8 cellular contexts compared by ENCODE assay signal in genomic region chr17:44758414-44759095, GRCh38. TPM values are rescaled to one million over a fixed set of nuclear protein-coding genes. Genes with fewer than 3 reads are reported as not detected.
DNase-seq lines count a peak whose midpoint lies in the region; ATAC-seq and TF ChIP-seq lines count a peak whose summit lies in the region.

Gene ADAM11, plus strand, starts transcription at chr17:44758988. Its CDS starts 212 bp downstream, at chr17:44759200.

- H3K27me3 ChIP-seq in GM06990 (replicated peaks; ENCODE audit: control insufficient read depth, insufficient read depth, low read length) (peaks cover 4% of the 10 kb centered on the region; the same call in 1 of the 2 replicates), psoas muscle (ENCODE audit: insufficient read depth in 3 of 3, low read length in 2 of 3) (peaks cover 0 to 45% (median 14%) of the 10 kb centered on the region in 3 donors)

- H3K9me3 ChIP-seq in psoas muscle: no peaks in the 10 kb centered on the region

- no peak within 1 kb of the TSS for H3K27ac ChIP-seq in psoas muscle

- DNase-seq in GM06990 (ENCODE audit: extremely low read depth, insufficient read length) (no peak), RPMI8226 (peak; percentile 27), fibroblast of mammary gland (ENCODE audit: low read depth) (no peak), psoas muscle (no peak), OCI-M1 (lab: John Stamatoyannopoulos, UW) (no peak)
- no peak for DNase-seq in central memory CD4-positive, alpha-beta T cell

- TF ChIP-seq CTCF in GM06990 (IDR thresholded peaks at IDR 0.05; ENCODE audit: insufficient read depth, low read length, poor library complexity, severe bottlenecking) (no peak), fibroblast of mammary gland (conservative IDR thresholded peaks at IDR 0.05; ENCODE audit: control insufficient read depth, insufficient read depth, low read depth, low read length) (no peak), psoas muscle (IDR thresholded peaks at IDR 0.05) (no peak)

- WGBS in psoas muscle, 3 donors: 4 to 11% (median 8%) methylated on average over 38 to 76 of the region's 76 CpGs

- ATAC-seq in psoas muscle (no peak), GM18505 (IDR thresholded peaks at IDR 0.05; ENCODE audit: unreplicated experiment) (no peak), HG03045 (IDR thresholded peaks at IDR 0.05; ENCODE audit: unreplicated experiment) (no peak)

- intact Hi-C loops in psoas muscle (cut with DNase I): no loop called here

- H3K4me3 ChIP-seq in GM06990 (replicated peaks; ENCODE audit: low read depth, low read length) (peak within 1 kb of the TSS; percentile 33; the same call in 1 of the 2 replicates), fibroblast of mammary gland (ENCODE audit: control insufficient read depth, low read depth, low read length) (peak within 1 kb of the TSS; percentile 13), psoas muscle (peak within 1 kb of the TSS; percentile 58)

- no peak for TF ChIP-seq POLR2A in GM18505 (IDR thresholded peaks at IDR 0.05; ENCODE audit: borderline replicate concordance, extremely low read depth, insufficient read depth, insufficient read length)

- H3K36me3 ChIP-seq in GM06990 (ENCODE audit: control insufficient read depth, insufficient read depth, low read length): no peaks in the 10 kb centered on the region; the same call in 1 of the 2 replicates
- H3K36me3 ChIP-seq in psoas muscle (ENCODE audit: insufficient read depth in 1 of 2, low read depth in 1 of 2): no peaks in the 10 kb centered on the region

- peaks cover 6% of the 10 kb centered on the region for H3K4me1 ChIP-seq in psoas muscle

RNA-seq across cellular contexts. Expression of gene ADAM11, which starts in this region (rescaled TPM):
- under 1 TPM in 2 of 4 donors, not detected in 2; 0.15 to 0.26 TPM for total RNA-seq in psoas muscle
- under 1 TPM; 0.03 to 0.21 (median 0.05) TPM for polyA plus RNA-seq in psoas muscle
